ENCODE assay signal across 12 cellular contexts in the genomic region with DNA sequence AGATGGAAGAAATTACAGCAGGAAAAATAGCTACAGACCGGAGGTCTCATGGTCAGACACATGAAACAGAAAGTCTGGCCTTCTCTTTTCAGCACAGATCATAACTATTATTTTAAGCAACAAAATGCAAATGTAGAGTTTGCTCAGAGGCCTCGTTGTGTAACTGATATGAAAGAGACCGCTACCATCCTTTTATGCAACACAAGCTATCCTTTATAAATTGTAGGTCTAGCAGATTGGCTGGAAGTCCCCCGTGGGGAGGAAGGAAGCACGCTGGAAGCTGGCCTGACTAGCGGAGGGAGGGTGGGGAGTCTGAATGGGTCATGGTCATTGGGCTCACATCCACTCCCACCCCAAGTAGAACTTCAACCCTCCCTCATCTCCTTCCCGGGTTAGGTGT. TPM values are rescaled to one million over a fixed set of nuclear protein-coding genes. Genes with fewer than 3 reads are reported as not detected.
DNase-seq lines count a peak whose midpoint lies in the region; ATAC-seq and FAIRE-seq lines count a peak whose summit lies in the region.
"Had no signal": no experiment of that assay in that cellular context is flagged by ENCODE, and none has a peak within 500 bp of the region (broad histone marks: within the 10 kb centered on the region; RNA-seq: fewer than 3 reads in every experiment).

No MANE protein-coding gene starts in this region.

- no peak for FAIRE-seq in RCC 7860 (lab: Jason Lieb, UNC)

- intact Hi-C loops in sciatic nerve (cut with DNase I), result no loop called here

- DNase-seq in NCI-H526 treated with DMSO at 0.1 percent for 48 hours (lab: John Stamatoyannopoulos, UW), result peak; percentile 26
- peak; percentile 72 for DNase-seq in sciatic nerve (ENCODE audit: low spot score)
- no peak for DNase-seq in T1000 (lab: John Stamatoyannopoulos, UW)
- no peak for DNase-seq in RCC 7860 (ENCODE audit: low spot score)
- DNase-seq in AG08395 (ENCODE audit: low spot score), result no peak
- no peak for DNase-seq in HUDEP-2 (lab: John Stamatoyannopoulos, UW; ENCODE audit: unreplicated experiment in 76 of 76)
- DNase-seq: activated CD4-positive, alpha-beta T cell treated with anti-CD3 and anti-CD28 coated beads for 36 hours; NCI-H2029; nephron progenitor cell; SHP77 had no signal

- ATAC-seq in GM18909 (IDR thresholded peaks at IDR 0.05; ENCODE audit: poor library complexity, unreplicated experiment) (peak; percentile 67), HG02759 (IDR thresholded peaks at IDR 0.05; ENCODE audit: unreplicated experiment) (peak; percentile 85), sciatic nerve (peak; percentile 93)
- ATAC-seq: activated CD4-positive, alpha-beta T cell treated with anti-CD3 and anti-CD28 coated beads for 36 hours had no signal

RNA-seq across cellular contexts. Expression of gene DMP1, which starts 27.7 kb away (rescaled TPM):
- not detected for total RNA-seq in sciatic nerve
- total RNA-seq: activated CD4-positive, alpha-beta T cell treated with anti-CD3 and anti-CD28 coated beads for 36 hours had no signal

Comparison
In these comparisons a context has a peak if more than half of its experiments do, and no peak if none do; other contexts are left out.
1. DNase-seq: peak in NCI-H526 treated with DMSO at 0.1 percent for 48 hours (single experiment) and sciatic nerve (single experiment); none in T1000 (single experiment), RCC 7860 (single experiment), AG08395 (single experiment) and HUDEP-2 (0 of 76).
2. Peak in every context shown above with its lines, with median percentiles within 50 percentile points of each other: ATAC-seq.